24 cellular contexts compared by ENCODE assay signal in genomic region chr7:135162382-135163001, GRCh38. TPM values are rescaled to one million over a fixed set of nuclear protein-coding genes. Genes with fewer than 3 reads are reported as not detected.
DNase-seq lines count a peak whose midpoint lies in the region; ATAC-seq, FAIRE-seq and TF ChIP-seq lines count a peak whose summit lies in the region.
"Had no signal": no experiment of that assay in that cellular context is flagged by ENCODE, and none has a peak within 500 bp of the region (broad histone marks: within the 10 kb centered on the region; RNA-seq: fewer than 3 reads in every experiment).

No MANE protein-coding gene starts in this region.

- TF ChIP-seq RAD21 in HCT116 (IDR thresholded peaks at IDR 0.05; ENCODE audit: low read depth) (no peak), GM12878 (IDR thresholded peaks at IDR 0.05; ENCODE audit: insufficient read depth, low read depth, low read length) (no peak)

- RAD21 ChIA-PET in HCT116 (lab: Charles Lee; ENCODE audit: low non-redundant PET in 1 of 2, low total read pairs in 2 of 2, uncharacterized antibody in 2 of 2, unreplicated experiment in 2 of 2) (no interaction called here), GM12878 (lab: Charles Lee; ENCODE audit: unreplicated experiment) (interaction anchor here (3.2 to 9.0 kb wide), 2 partner anchors 13 to 176 kb away, joined by 39 to 84 read pairs; partner anchors contain the start of genes AGBL3 and TMEM140)

- no peak for ATAC-seq in CD4-positive, CD25-positive, alpha-beta regulatory T cell (ENCODE audit: low read depth in 2 of 2)
- ATAC-seq in HCT116 (no peak), GM12878 (no peak)
- no peak for ATAC-seq in naive thymus-derived CD8-positive, alpha-beta T cell
- ATAC-seq: foreskin keratinocyte, left lobe of liver, Panc1, SK-N-SH treated with all-trans-retinoic acid at 6 μM for 48 hours had no signal

- TF ChIP-seq CTCF in HCT116 (IDR thresholded peaks at IDR 0.05 in 2 of 3, conservative IDR thresholded peaks at IDR 0.05 in 1 of 3; ENCODE audit: borderline replicate concordance in 1 of 3, insufficient read depth in 1 of 3, low read depth in 2 of 3, low read length in 2 of 3), result no peak
- TF ChIP-seq CTCF in GM12878 (IDR thresholded peaks at IDR 0.05 in 2 of 3, conservative IDR thresholded peaks at IDR 0.05 in 1 of 3; ENCODE audit: control insufficient read depth in 2 of 3, extremely low read depth in 1 of 3, insufficient read depth in 1 of 3, low read depth in 3 of 3, low read length in 3 of 3), result no peak

- H3K4me3 Mint-ChIP-seq in CD4-positive, CD25-positive, alpha-beta regulatory T cell, result peak overlapping the region in 1 of 4 donors; percentile 60
- peak overlapping the region in 2 of 10 donors; percentile 7 to 18 for H3K4me3 Mint-ChIP-seq in naive thymus-derived CD8-positive, alpha-beta T cell

- peaks cover 36% of the 10 kb centered on the region for H3K36me3 ChIP-seq in CD4-positive, CD25-positive, alpha-beta regulatory T cell (ENCODE audit: control insufficient read depth, insufficient read depth, low read length)
- H3K36me3 ChIP-seq in HCT116 (ENCODE audit: control insufficient read depth in 1 of 2, insufficient read depth in 2 of 2, low read length in 2 of 2) (peaks cover 5 to 26% of the 10 kb centered on the region in 2 experiments; a peak in 2 of 4 replicates), GM12878 (ENCODE audit: control insufficient read depth in 2 of 2, insufficient read depth in 2 of 2, low read length in 1 of 2) (peaks cover 34 to 35% of the 10 kb centered on the region in 2 experiments)

- peaks cover 0 to 8% (median 0%) of the 10 kb centered on the region in 7 donors for H3K9me3 Mint-ChIP-seq in CD4-positive, CD25-positive, alpha-beta regulatory T cell
- peaks cover 0 to 10% (median 2%) of the 10 kb centered on the region in 9 donors for H3K9me3 Mint-ChIP-seq in naive thymus-derived CD8-positive, alpha-beta T cell

- H3K36me3 Mint-ChIP-seq in CD4-positive, CD25-positive, alpha-beta regulatory T cell, result peaks cover 67% of the 10 kb centered on the region
- peaks cover 6 to 50% (median 49%) of the 10 kb centered on the region in 3 donors for H3K36me3 Mint-ChIP-seq in naive thymus-derived CD8-positive, alpha-beta T cell

- H3K9me2 ChIP-seq in HCT116 (ENCODE audit: insufficient read depth), result no peaks in the 10 kb centered on the region

- SMC1A ChIA-PET in GM12878 (lab: Charles Lee; ENCODE audit: uncharacterized antibody, unreplicated experiment), result interaction anchor here (0.9 to 7.0 kb wide), 3 partner anchors 14 to 176 kb away, joined by 4 to 108 read pairs (median 26); partner anchors contain the start of genes AGBL3 and TMEM140

- WGBS in GM12878 (ENCODE audit: insufficient coverage, insufficient replicate concordance, low lambda C conversion rate, missing lambda C conversion rate), result 97% methylated on average over 2 of the region's 2 CpGs

- FAIRE-seq in GM12878 (lab: Jason Lieb, UNC), result no peak
- FAIRE-seq: H1, small intestine had no signal

- H3K27ac ChIP-seq in CD4-positive, CD25-positive, alpha-beta regulatory T cell (ENCODE audit: insufficient read depth, low read length, poor library complexity, severe bottlenecking), result peak overlapping the region; percentile 30
- no peak overlapping the region for H3K27ac ChIP-seq in HCT116 (ENCODE audit: low read depth, low read length)
- peak overlapping the region; percentile 20 for H3K27ac ChIP-seq in GM12878 (ENCODE audit: control insufficient read depth, insufficient read depth)
- H3K27ac ChIP-seq: foreskin keratinocyte had no signal

- peak overlapping the region in 2 of 3 donors; percentile 52 to 69 for H3K27ac Mint-ChIP-seq in CD4-positive, CD25-positive, alpha-beta regulatory T cell
- peak overlapping the region in 9 of 10 donors; percentile 13 to 86 (median 55) for H3K27ac Mint-ChIP-seq in naive thymus-derived CD8-positive, alpha-beta T cell

- CTCF ChIA-PET in HCT116 (lab: Charles Lee), result no interaction called here
- CTCF ChIA-PET in GM12878 (lab: Yijun Ruan, JAX), result interaction anchor here (2.5 kb wide), 1 partner anchor 11 kb away, joined by 10 read pairs; no protein-coding TSS in a partner anchor

- intact Hi-C loops in HCT116 (cut with micrococcal nuclease) (loop anchor here (10.0 kb wide), 2 partner anchors 268 to 468 kb away; no protein-coding TSS in a partner anchor), GM12878 (cut with micrococcal nuclease; ENCODE audit: unreplicated experiment) (no loop called here)

- H3K27me3 Mint-ChIP-seq in CD4-positive, CD25-positive, alpha-beta regulatory T cell, result no peaks in the 10 kb centered on the region
- H3K27me3 Mint-ChIP-seq in naive thymus-derived CD8-positive, alpha-beta T cell, result no peaks in the 10 kb centered on the region

- no peak overlapping the region for H3K4me3 ChIP-seq in CD4-positive, CD25-positive, alpha-beta regulatory T cell (ENCODE audit: low read depth, low read length)
- H3K4me3 ChIP-seq in HCT116 (replicated peaks in 1 of 2; ENCODE audit: low read depth in 1 of 2, low read length in 2 of 2) (no peak overlapping the region), GM12878 (no peak overlapping the region)
- H3K4me3 ChIP-seq: thyroid gland had no signal

- H3K4me1 Mint-ChIP-seq in CD4-positive, CD25-positive, alpha-beta regulatory T cell, result peaks cover 35 to 71% (median 50%) of the 10 kb centered on the region in 4 donors
- H3K4me1 Mint-ChIP-seq in naive thymus-derived CD8-positive, alpha-beta T cell, result peaks cover 35 to 84% (median 81%) of the 10 kb centered on the region in 4 donors

- H3K4me2 ChIP-seq in HCT116 (ENCODE audit: low read length) (no peak overlapping the region), GM12878 (ENCODE audit: control insufficient read depth, insufficient read depth) (no peak overlapping the region)

- H3K9me3 ChIP-seq in CD4-positive, CD25-positive, alpha-beta regulatory T cell (ENCODE audit: control insufficient read depth in 2 of 2, low read length in 2 of 2), result no peaks in the 10 kb centered on the region
- H3K9me3 ChIP-seq in HCT116 (ENCODE audit: control insufficient read depth in 1 of 2, insufficient read depth in 1 of 2, low read depth in 1 of 2, low read length in 2 of 2), result peaks cover 0 to under 1% of the 10 kb centered on the region in 2 experiments; a peak in 1 of 4 replicates
- H3K9me3 ChIP-seq in GM12878 (replicated peaks; ENCODE audit: control insufficient read depth, insufficient read depth, low read length), result peaks cover 16% of the 10 kb centered on the region
- H3K9me3 ChIP-seq: thyroid gland had no signal

- no peaks in the 10 kb centered on the region for H4K20me1 ChIP-seq in HCT116 (ENCODE audit: insufficient read depth)
- H4K20me1 ChIP-seq in GM12878 (ENCODE audit: control insufficient read depth, insufficient read depth), result no peaks in the 10 kb centered on the region

- no peaks in the 10 kb centered on the region for H3K27me3 ChIP-seq in CD4-positive, CD25-positive, alpha-beta regulatory T cell (ENCODE audit: control insufficient read depth, insufficient read depth, low read length)
- H3K27me3 ChIP-seq in HCT116 (ENCODE audit: insufficient read depth, low read length), result no peaks in the 10 kb centered on the region
- H3K27me3 ChIP-seq in GM12878 (replicated peaks in 1 of 2; ENCODE audit: control insufficient read depth in 2 of 2, insufficient read depth in 2 of 2, low read length in 1 of 2), result no peaks in the 10 kb centered on the region
- H3K27me3 ChIP-seq: foreskin keratinocyte, thyroid gland had no signal

- no peak overlapping the region for H3K9ac ChIP-seq in HCT116 (ENCODE audit: low read length)
- H3K9ac ChIP-seq in GM12878 (ENCODE audit: control insufficient read depth, insufficient read depth, low read length), result no peak overlapping the region
- H3K9ac ChIP-seq: parathyroid adenoma had no signal

- H2AFZ ChIP-seq in HCT116 (ENCODE audit: low read depth, low read length, poor library complexity, severe bottlenecking) (no peak overlapping the region), GM12878 (ENCODE audit: control insufficient read depth, low read depth, low read length) (no peak overlapping the region)
- H2AFZ ChIP-seq: parathyroid adenoma had no signal

- in situ Hi-C loops in GM12878 (cut with MboI), result loop anchor here (10.0 kb wide), 1 partner anchor 518 kb away; the partner anchor contains the start of gene BPGM
- in situ Hi-C loops in ACHN (cut with HindIII; ENCODE audit: low pct_ligation_motif_present, low pct_unique_long_range_greater_than_20kb, low sequenced_read_pairs), result loop anchor here (25.0 kb wide), 1 partner anchor 175 kb away; the partner anchor contains the start of gene AGBL3

- DNase-seq in CD4-positive, CD25-positive, alpha-beta regulatory T cell, result no peak
- DNase-seq in HCT116 (ENCODE audit: low read depth, low spot score), result no peak
- DNase-seq in GM12878 (ENCODE audit: low read depth, low spot score), result no peak
- DNase-seq in naive thymus-derived CD8-positive, alpha-beta T cell, result no peak
- no peak for DNase-seq in ecto neural progenitor cell (ENCODE audit: low spot score)
- DNase-seq in NCI-H524 (lab: John Stamatoyannopoulos, UW), result no peak
- DNase-seq in HUDEP-2 (lab: John Stamatoyannopoulos, UW; ENCODE audit: unreplicated experiment in 76 of 76), result no peak
- no peak for DNase-seq in ACHN
- DNase-seq: activated CD4-positive, alpha-beta T cell treated with anti-CD3 and anti-CD28 coated beads for 48 hours; amygdala; DMS 273 treated with DMSO at 0.1 percent for 48 hours; foreskin keratinocyte; Kasumi-1; NCI-H1417 treated with DMSO at 0.1 percent for 48 hours; NCI-H2171 treated with DMSO at 0.1 percent for 48 hours; NCI-H82; small intestine; stimulated activated CD4-positive, alpha-beta T cell treated with anti-CD3 and anti-CD28 coated beads, Interleukin-4, amount 100 ng/mL, for 4 hours; thyroid gland had no signal

- no TSS peak for BruUV-seq in HCT116 (replicated peaks; lab: Mats Ljungman, UMichigan)
- BruUV-seq in GM12878 (replicated peaks; lab: Mats Ljungman, UMichigan), result no TSS peak

- H3K4me1 ChIP-seq in CD4-positive, CD25-positive, alpha-beta regulatory T cell (ENCODE audit: control insufficient read depth, insufficient read depth, low read length, poor library complexity, severe bottlenecking), result peaks cover 21% of the 10 kb centered on the region
- peaks cover 18 to 23% of the 10 kb centered on the region in 2 experiments for H3K4me1 ChIP-seq in HCT116 (ENCODE audit: control insufficient read depth in 1 of 2, insufficient read depth in 2 of 2, low read length in 2 of 2)
- H3K4me1 ChIP-seq in GM12878 (ENCODE audit: control insufficient read depth, insufficient read depth, low read length), result peaks cover 42% of the 10 kb centered on the region

- no peak for TF ChIP-seq EP300 in GM12878 (IDR thresholded peaks at IDR 0.05; ENCODE audit: borderline replicate concordance in 1 of 2, control insufficient read depth in 1 of 2, low read depth in 2 of 2, low read length in 2 of 2)

- POLR2A ChIA-PET in HCT116 (lab: Charles Lee) (no interaction called here), GM12878 (lab: Charles Lee) (interaction anchor here (2.2 to 15.9 kb wide), 2 partner anchors 15 to 46 kb away, joined by 6 to 169 read pairs; partner anchors contain the start of gene TMEM140)
- POLR2A ChIA-PET in naive thymus-derived CD8-positive, alpha-beta T cell (lab: Charles Lee), result interaction anchor here (5.7 kb wide), 1 partner anchor 13 kb away, joined by 45 read pairs; the partner anchor contains the start of gene TMEM140

- TF ChIP-seq POLR2A in HCT116 (IDR thresholded peaks at IDR 0.05; ENCODE audit: borderline replicate concordance, extremely low read depth, insufficient read depth, insufficient read length) (no peak), GM12878 (IDR thresholded peaks at IDR 0.05; ENCODE audit: low read depth, low read length) (no peak)

- H3K79me2 ChIP-seq in HCT116 (ENCODE audit: insufficient read depth, low read length) (peaks cover 3% of the 10 kb centered on the region; the same call in 1 of the 2 replicates), GM12878 (ENCODE audit: control insufficient read depth, insufficient read depth, low read length) (peaks cover 43% of the 10 kb centered on the region)

RNA-seq across cellular contexts. Expression of gene CYREN, which starts 8.0 kb away (rescaled TPM):
- total RNA-seq in CD4-positive, CD25-positive, alpha-beta regulatory T cell, result 20.1 TPM
- 10 to 100 TPM; 25.3 to 39.8 (median 33.2) TPM for polyA plus RNA-seq in CD4-positive, CD25-positive, alpha-beta regulatory T cell
- 54.5 TPM for total RNA-seq in HCT116 (2021; ENCODE audit: unreplicated experiment)
- polyA plus RNA-seq in HCT116 (2012), result 24.6 and 32.8 TPM in 2 replicates
- total RNA-seq in GM12878 (2013; cell fraction: nucleolus; rRNA removed), result 111 and 122 TPM in 2 replicates
- 61.3 and 61.5 TPM in 2 replicates for total RNA-seq in GM12878 (2014; rRNA removed)
- total RNA-seq in GM12878 (2014; rRNA removed; fragmentation: Illumina TruSeq; extraction: Trizol), result 48.3 and 50.8 TPM in 2 replicates
- total RNA-seq in GM12878 (2021), result 55.3 and 58.0 TPM in 2 replicates
- 30.9 TPM for polyA plus RNA-seq in GM12878 (2011; ENCODE audit: low read depth)
- polyA plus RNA-seq in GM12878 (2011; rRNA removed), result 64.3 and 64.5 TPM in 2 replicates
- 66.1 and 70.1 TPM in 2 replicates for polyA plus RNA-seq in GM12878 (2011; cell fraction: cytosol; rRNA removed)
- 56.5 and 56.8 TPM in 2 replicates for polyA plus RNA-seq in GM12878 (2011; cell fraction: nucleus; rRNA removed)
- 44.2 and 50.8 TPM in 2 replicates for polyA plus RNA-seq in GM12878 (2012)
- 42.5 and 46.0 TPM in 2 replicates for polyA plus RNA-seq in GM12878 (2014; fragmentation: Illumina TruSeq; extraction: Trizol)
- polyA plus RNA-seq in GM12878 (2014; fragmentation: Nextera tagmentation; extraction: Ambion mirVana), result 10 to 100 TPM in 1 of 2 experiments, 1 to 10 TPM in 1; 8.7 to 12.9 TPM
- polyA plus RNA-seq in GM12878 (2014; rRNA removed), result 49.6 and 54.6 TPM in 2 replicates
- 10 to 100 TPM; 56.7 to 57.7 TPM for polyA plus RNA-seq in GM12878 (2016; fragmentation: Nextera tagmentation; extraction: Ambion mirVana)
- 66.1 and 105 TPM in 2 replicates for polyA minus RNA-seq in GM12878 (2011; rRNA and poly(A)+ RNA removed)
- polyA minus RNA-seq in GM12878 (2011; cell fraction: cytosol; rRNA and poly(A)+ RNA removed), result 22.8 and 23.1 TPM in 2 replicates
- polyA minus RNA-seq in GM12878 (2011; cell fraction: nucleus; rRNA and poly(A)+ RNA removed), result 65.0 and 93.4 TPM in 2 replicates
- 10 to 100 TPM; 51.1 to 54.8 TPM for total RNA-seq in naive thymus-derived CD8-positive, alpha-beta T cell
- polyA plus RNA-seq in naive thymus-derived CD8-positive, alpha-beta T cell, result 10 to 100 TPM; 55.5 to 70.1 (median 59.5) TPM

RNA-seq across cellular contexts. Expression of gene TMEM140, which starts 14.6 kb away (rescaled TPM):
- total RNA-seq in CD4-positive, CD25-positive, alpha-beta regulatory T cell, result 44.7 TPM
- polyA plus RNA-seq in CD4-positive, CD25-positive, alpha-beta regulatory T cell, result 10 to 100 TPM; 18.9 to 39.3 (median 30.3) TPM
- total RNA-seq in HCT116 (2021; ENCODE audit: unreplicated experiment) (not detected), GM12878 (2014; rRNA removed) (2.4 and 2.9 TPM in 2 replicates), GM12878 (2014; rRNA removed; fragmentation: Illumina TruSeq; extraction: Trizol) (3.3 and 4.3 TPM in 2 replicates), GM12878 (2021) (3.0 and 5.2 TPM in 2 replicates)
- 7.9 and 9.1 TPM in 2 replicates for polyA plus RNA-seq in HCT116 (2012)
- 69.2 and 83.7 TPM in 2 replicates for total RNA-seq in GM12878 (2013; cell fraction: nucleolus; rRNA removed)
- polyA plus RNA-seq in GM12878 (2011; ENCODE audit: low read depth), result 18.1 TPM
- polyA plus RNA-seq in GM12878 (2011; rRNA removed) (16.7 and 20.7 TPM in 2 replicates), GM12878 (2014; fragmentation: Illumina TruSeq; extraction: Trizol) (3.2 and 3.7 TPM in 2 replicates), GM12878 (2014; fragmentation: Nextera tagmentation; extraction: Ambion mirVana) (1 to 10 TPM in 1 of 2 experiments, under 1 TPM in 1; 0.85 to 1.1 TPM), GM12878 (2014; rRNA removed) (3.1 and 3.3 TPM in 2 replicates), GM12878 (2016; fragmentation: Nextera tagmentation; extraction: Ambion mirVana) (10 to 100 TPM; 11.2 to 12.4 TPM)
- polyA plus RNA-seq in GM12878 (2011; cell fraction: cytosol; rRNA removed), result 18.6 and 18.9 TPM in 2 replicates
- polyA plus RNA-seq in GM12878 (2011; cell fraction: nucleus; rRNA removed), result 12.3 and 14.9 TPM in 2 replicates
- polyA plus RNA-seq in GM12878 (2012), result 25.4 and 32.2 TPM in 2 replicates
- 21.2 and 24.0 TPM in 2 replicates for polyA minus RNA-seq in GM12878 (2011; rRNA and poly(A)+ RNA removed)
- 6.5 and 8.0 TPM in 2 replicates for polyA minus RNA-seq in GM12878 (2011; cell fraction: cytosol; rRNA and poly(A)+ RNA removed)
- 20.4 and 28.7 TPM in 2 replicates for polyA minus RNA-seq in GM12878 (2011; cell fraction: nucleus; rRNA and poly(A)+ RNA removed)
- total RNA-seq in naive thymus-derived CD8-positive, alpha-beta T cell, result 10 to 100 TPM; 27.1 to 29.0 TPM
- 10 to 100 TPM; 13.9 to 36.9 (median 20.2) TPM for polyA plus RNA-seq in naive thymus-derived CD8-positive, alpha-beta T cell
- total RNA-seq: foreskin keratinocyte, H1 had no signal
- polyA plus RNA-seq: H1 had no signal

RNA-seq across cellular contexts. Expression of gene WDR91, which starts 48.8 kb away (rescaled TPM):
- 34.9 TPM for total RNA-seq in CD4-positive, CD25-positive, alpha-beta regulatory T cell
- 1 to 10 TPM; 3.4 to 4.7 (median 4.2) TPM for polyA plus RNA-seq in CD4-positive, CD25-positive, alpha-beta regulatory T cell
- total RNA-seq in HCT116 (2021; ENCODE audit: unreplicated experiment) (10.1 TPM), GM12878 (2014; rRNA removed) (26.0 TPM in 2 replicates), GM12878 (2014; rRNA removed; fragmentation: Illumina TruSeq; extraction: Trizol) (13.3 and 15.8 TPM in 2 replicates), GM12878 (2021) (27.4 TPM in 2 replicates)
- 7.1 and 7.9 TPM in 2 replicates for polyA plus RNA-seq in HCT116 (2012)
- 127 and 142 TPM in 2 replicates for total RNA-seq in GM12878 (2013; cell fraction: nucleolus; rRNA removed)
- polyA plus RNA-seq in GM12878 (2011; ENCODE audit: low read depth), result 11.4 TPM
- polyA plus RNA-seq in GM12878 (2011; rRNA removed) (61.8 and 83.3 TPM in 2 replicates), GM12878 (2014; fragmentation: Illumina TruSeq; extraction: Trizol) (13.7 and 17.8 TPM in 2 replicates), GM12878 (2014; fragmentation: Nextera tagmentation; extraction: Ambion mirVana) (10 to 100 TPM in 1 of 2 experiments, 1 to 10 TPM in 1; 7.6 to 10.1 TPM), GM12878 (2014; rRNA removed) (31.9 and 37.2 TPM in 2 replicates), GM12878 (2016; fragmentation: Nextera tagmentation; extraction: Ambion mirVana) (10 to 100 TPM; 13.4 to 15.2 TPM)
- 79.6 and 99.6 TPM in 2 replicates for polyA plus RNA-seq in GM12878 (2011; cell fraction: cytosol; rRNA removed)
- polyA plus RNA-seq in GM12878 (2011; cell fraction: nucleus; rRNA removed), result 285 and 340 TPM in 2 replicates
- polyA plus RNA-seq in GM12878 (2012), result 19.4 and 28.1 TPM in 2 replicates
- polyA minus RNA-seq in GM12878 (2011; rRNA and poly(A)+ RNA removed), result 59.1 and 118 TPM in 2 replicates
- polyA minus RNA-seq in GM12878 (2011; cell fraction: cytosol; rRNA and poly(A)+ RNA removed), result 27.2 and 29.9 TPM in 2 replicates
- 68.1 and 80.8 TPM in 2 replicates for polyA minus RNA-seq in GM12878 (2011; cell fraction: nucleus; rRNA and poly(A)+ RNA removed)
- 10 to 100 TPM; 38.9 to 39.0 TPM for total RNA-seq in naive thymus-derived CD8-positive, alpha-beta T cell
- 1 to 10 TPM; 3.3 to 7.2 (median 5.9) TPM for polyA plus RNA-seq in naive thymus-derived CD8-positive, alpha-beta T cell
